Comparison of ENCODE assay signal across 7 cellular contexts in genomic region chr1:148889267-148890094, GRCh38. TPM values are rescaled to one million over a fixed set of nuclear protein-coding genes. Genes with fewer than 3 reads are reported as not detected.
DNase-seq lines count a peak whose midpoint lies in the region; ATAC-seq and TF ChIP-seq lines count a peak whose summit lies in the region.
"Not testable (repeated sequence)": the region's sequence is repeated elsewhere in the genome, so short reads cannot be mapped to it uniquely, and the experiment has no call there.

No MANE protein-coding gene starts in this region.

- H3K9me3 ChIP-seq in BE2C; cardiac muscle cell (ENCODE audit: low read depth); left ventricle myocardium inferior (replicated peaks); spleen: not testable (repeated sequence)

- not testable (repeated sequence) for H3K4me3 ChIP-seq in BE2C (ENCODE audit: low read depth, low read length); cardiac muscle cell; spleen
- peak overlapping the region; percentile 44 for H3K4me3 ChIP-seq in left ventricle myocardium inferior

- H3K4me1 ChIP-seq in BE2C; cardiac muscle cell (ENCODE audit: low read depth); left ventricle myocardium inferior; spleen: not testable (repeated sequence)

- H3K27ac ChIP-seq in cardiac muscle cell (peak overlapping the region; percentile 85), left ventricle myocardium inferior (replicated peaks) (peak overlapping the region; percentile 85)
- H3K27ac ChIP-seq in spleen = not testable (repeated sequence)

- WGBS in spleen, 5 donors = 81% methylated on average over 10 of the region's 28 CpGs; no CpG with 5 or more reads in 4 of the 5 donors

- DNase-seq in BE2C (peak; percentile 1), left ventricle myocardium inferior (peak; percentile 12), nephron progenitor cell (peak; percentile 1), spleen (peak; percentile 7)
- DNase-seq in cardiac muscle cell (ENCODE audit: low read depth in 1 of 2, low spot score in 1 of 2); left lobe of liver (ENCODE audit: low spot score): not testable (repeated sequence)

- H3K27ac Mint-ChIP-seq in nephron progenitor cell = not testable (repeated sequence)

- H3K4me1 Mint-ChIP-seq in nephron progenitor cell = not testable (repeated sequence)

- intact Hi-C loops in left ventricle myocardium inferior (cut with micrococcal nuclease); spleen (cut with DNase I; ENCODE audit: low total_unique reads): not testable (repeated sequence)

- not testable (repeated sequence) for H3K27me3 ChIP-seq in BE2C; cardiac muscle cell; left ventricle myocardium inferior (ENCODE audit: low read depth); spleen (replicated peaks in 1 of 7)

- H3K9me3 Mint-ChIP-seq in nephron progenitor cell = not testable (repeated sequence)

- not testable (repeated sequence) for TF ChIP-seq CTCF in BE2C (IDR thresholded peaks at IDR 0.05; ENCODE audit: low read depth, low read length); cardiac muscle cell (IDR thresholded peaks at IDR 0.05; ENCODE audit: low read depth, low read length); left ventricle myocardium inferior (IDR thresholded peaks at IDR 0.05; ENCODE audit: borderline replicate concordance); nephron progenitor cell (IDR thresholded peaks at IDR 0.05); spleen (IDR thresholded peaks at IDR 0.05 in 8 of 11, conservative IDR thresholded peaks at IDR 0.05 in 3 of 11)

- ATAC-seq in esophagus mucosa (peak; percentile 17), left lobe of liver (peak; percentile 17)

- H3K4me3 Mint-ChIP-seq in nephron progenitor cell = not testable (repeated sequence)

- TF ChIP-seq POLR2A in spleen (IDR thresholded peaks at IDR 0.05) = not testable (repeated sequence)

- not testable (repeated sequence) for H3K27me3 Mint-ChIP-seq in nephron progenitor cell (ENCODE audit: low read depth, poor library complexity)

- H3K36me3 Mint-ChIP-seq in nephron progenitor cell (ENCODE audit: low read depth) = not testable (repeated sequence)

- H3K36me3 ChIP-seq in BE2C, cardiac muscle cell, left ventricle myocardium inferior, spleen: not testable (repeated sequence)

RNA-seq across cellular contexts. Expression of gene PDE4DIP, which starts 45.3 kb away (rescaled TPM):
- 17.5 TPM for polyA plus RNA-seq in BE2C (2012; ENCODE audit: insufficient read depth, insufficient read length, low read depth)
- total RNA-seq in esophagus mucosa = 8.9 TPM
- total RNA-seq in cardiac muscle cell = 184 and 211 TPM in 2 replicates
- 285 and 306 TPM in 2 replicates for polyA plus RNA-seq in cardiac muscle cell
- total RNA-seq in left ventricle myocardium inferior = 2,016 TPM
- total RNA-seq in left lobe of liver = 138 TPM
- total RNA-seq in spleen = 10 to 100 TPM; 37.2 to 91.3 (median 49.2) TPM
- polyA plus RNA-seq in spleen = 10 to 100 TPM; 10.1 to 18.1 (median 10.3) TPM
